31 cellular contexts compared by ENCODE assay signal in genomic region chr2:54038835-54039234, GRCh38.
DNase-seq lines count a peak whose midpoint lies in the region; ATAC-seq, FAIRE-seq and TF ChIP-seq lines count a peak whose summit lies in the region.
"Had no signal": no experiment of that assay in that cellular context is flagged by ENCODE, and none has a peak within 500 bp of the region (broad histone marks: within the 10 kb centered on the region; RNA-seq: fewer than 3 reads in every experiment).

No MANE protein-coding gene starts in this region.

- in situ Hi-C loops in transverse colon (cut with MboI; ENCODE audit: low pct_ligation_motif_present in 1 of 4, low pct_unique_long_range_greater_than_20kb in 1 of 4, low sequenced_read_pairs in 3 of 4), result no loop called here

- H3K4me3 Mint-ChIP-seq in activated CD8-positive, alpha-beta memory T cell treated with anti-CD3 and anti-CD28 coated beads, Interleukin-2, amount 10 ng/mL, durations not matched to agents 7 days and 5 days, result no peak overlapping the region
- H3K4me3 Mint-ChIP-seq: activated naive CD8-positive, alpha-beta T cell; CD14-positive monocyte; stimulated activated naive CD8-positive, alpha-beta T cell treated with anti-CD3 and anti-CD28 coated beads, Interleukin-15, Interleukin-2, amounts not matched to agents 100 ng/mL and 50 ng/mL, for 24 hours; WTC11 had no signal

- no peaks in the 10 kb centered on the region for H3K27me3 Mint-ChIP-seq in activated CD8-positive, alpha-beta memory T cell treated with anti-CD3 and anti-CD28 coated beads, Interleukin-2, amount 10 ng/mL, durations not matched to agents 7 days and 5 days
- H3K27me3 Mint-ChIP-seq: activated naive CD8-positive, alpha-beta T cell; stimulated activated naive CD8-positive, alpha-beta T cell treated with anti-CD3 and anti-CD28 coated beads, Interleukin-15, Interleukin-2, amounts not matched to agents 100 ng/mL and 50 ng/mL, for 24 hours had no signal

- WGBS in transverse colon (ENCODE audit: low coverage in 1 of 2), 2 donors, result 67 to 79% methylated on average over 1 of the region's 1 CpG

- no peaks in the 10 kb centered on the region for H3K27me3 ChIP-seq in keratinocyte (ENCODE audit: control insufficient read depth, extremely low read depth, insufficient read depth, low read length)
- H3K27me3 ChIP-seq in transverse colon, result no peaks in the 10 kb centered on the region
- H3K27me3 ChIP-seq: ascending aorta, sigmoid colon had no signal

- no peak overlapping the region for H2AFZ ChIP-seq in keratinocyte (ENCODE audit: control insufficient read depth, low read length)
- H2AFZ ChIP-seq: PC-9 had no signal

- H3K9me3 ChIP-seq in keratinocyte (ENCODE audit: control insufficient read depth, low read depth, low read length) (no peaks in the 10 kb centered on the region), transverse colon (no peaks in the 10 kb centered on the region)
- H3K9me3 ChIP-seq: ascending aorta, HAP-1, sigmoid colon had no signal

- no peak for TF ChIP-seq POLR2A in transverse colon (IDR thresholded peaks at IDR 0.05)

- peak; percentile 72 for FAIRE-seq in keratinocyte (lab: Jason Lieb, UNC)
- FAIRE-seq: endometrium, GM18507, kidney had no signal

- H3K9me3 Mint-ChIP-seq in activated CD8-positive, alpha-beta memory T cell treated with anti-CD3 and anti-CD28 coated beads, Interleukin-2, amount 10 ng/mL, durations not matched to agents 7 days and 5 days (ENCODE audit: low read depth), result no peaks in the 10 kb centered on the region
- H3K9me3 Mint-ChIP-seq: stimulated activated naive CD8-positive, alpha-beta T cell treated with anti-CD3 and anti-CD28 coated beads, Interleukin-15, Interleukin-2, amounts not matched to agents 100 ng/mL and 50 ng/mL, for 24 hours; WTC11 had no signal

- CTCF ChIA-PET in activated CD8-positive, alpha-beta memory T cell treated with anti-CD3 and anti-CD28 coated beads, Interleukin-2, amount 10 ng/mL, durations not matched to agents 7 days and 5 days (lab: Charles Lee), result interaction anchor here (1.0 kb wide), 1 partner anchor 39 kb away, joined by 3 read pairs; no protein-coding TSS in a partner anchor

- peaks cover 11% of the 10 kb centered on the region for H3K4me1 ChIP-seq in keratinocyte (ENCODE audit: control insufficient read depth, extremely low read depth, insufficient read depth, low read length)
- peaks cover 0 to 8% (median 3%) of the 10 kb centered on the region in 4 donors for H3K4me1 ChIP-seq in transverse colon
- H3K4me1 ChIP-seq: HAP-1 had no signal

- no peak for TF ChIP-seq EP300 in transverse colon (IDR thresholded peaks at IDR 0.05; ENCODE audit: low read depth)

- dilution Hi-C loops in keratinocyte (cut with MboI; ENCODE audit: extremely low pct_ligation_motif_present, low sequenced_read_pairs), result no loop called here

- peaks cover 3% of the 10 kb centered on the region for H3K4me1 Mint-ChIP-seq in activated CD8-positive, alpha-beta memory T cell treated with anti-CD3 and anti-CD28 coated beads, Interleukin-2, amount 10 ng/mL, durations not matched to agents 7 days and 5 days
- H3K4me1 Mint-ChIP-seq: CD14-positive monocyte, WTC11 had no signal

- H3K4me3 ChIP-seq in keratinocyte (ENCODE audit: control insufficient read depth in 2 of 3, extremely low read depth in 1 of 3, insufficient read depth in 2 of 3, low read depth in 1 of 3, low read length in 3 of 3) (no peak overlapping the region), transverse colon (no peak overlapping the region)
- H3K4me3 ChIP-seq: ascending aorta, HAP-1, PC-9, sigmoid colon had no signal

- H3K36me3 Mint-ChIP-seq in activated CD8-positive, alpha-beta memory T cell treated with anti-CD3 and anti-CD28 coated beads, Interleukin-2, amount 10 ng/mL, durations not matched to agents 7 days and 5 days, result no peaks in the 10 kb centered on the region
- H3K36me3 Mint-ChIP-seq: WTC11 had no signal

- TF ChIP-seq CTCF in keratinocyte (optimal IDR thresholded peaks at IDR 0.05 in 1 of 3, IDR thresholded peaks at IDR 0.05 in 1 of 3, conservative IDR thresholded peaks at IDR 0.05 in 1 of 3; ENCODE audit: extremely low read depth in 1 of 3, insufficient read depth in 2 of 3, low read length in 3 of 3) (no peak), transverse colon (IDR thresholded peaks at IDR 0.05) (no peak)

- no peaks in the 10 kb centered on the region for H4K20me1 ChIP-seq in keratinocyte (ENCODE audit: control insufficient read depth, extremely low read depth, insufficient read depth, low read length)

- intact Hi-C loops in transverse colon (cut with DNase I; ENCODE audit: low total_unique reads), result no loop called here

- no peaks in the 10 kb centered on the region for H3K36me3 ChIP-seq in keratinocyte (ENCODE audit: control insufficient read depth in 2 of 2, extremely low read depth in 1 of 2, insufficient read depth in 2 of 2, low read length in 2 of 2)
- no peaks in the 10 kb centered on the region for H3K36me3 ChIP-seq in transverse colon
- H3K36me3 ChIP-seq: ascending aorta, HAP-1, sigmoid colon had no signal

- peak overlapping the region; percentile 1 for H3K4me2 ChIP-seq in keratinocyte (ENCODE audit: control insufficient read depth, extremely low read depth, insufficient read depth, low read depth, low read length)
- H3K4me2 ChIP-seq: PC-9 had no signal

- no peak overlapping the region for H3K9ac ChIP-seq in keratinocyte (ENCODE audit: control insufficient read depth, extremely low read depth, insufficient read depth, low read length)

- H3K79me2 ChIP-seq in keratinocyte (ENCODE audit: control insufficient read depth, insufficient read depth, low read length), result no peaks in the 10 kb centered on the region

- H3K27ac ChIP-seq in keratinocyte (ENCODE audit: control insufficient read depth, insufficient read depth, low read length), result no peak overlapping the region
- H3K27ac ChIP-seq in transverse colon, result no peak overlapping the region
- H3K27ac ChIP-seq: 22Rv1, PC-9, sigmoid colon had no signal

- H3K27ac Mint-ChIP-seq in activated CD8-positive, alpha-beta memory T cell treated with anti-CD3 and anti-CD28 coated beads, Interleukin-2, amount 10 ng/mL, durations not matched to agents 7 days and 5 days, result peak overlapping the region; percentile 10
- H3K27ac Mint-ChIP-seq: activated naive CD8-positive, alpha-beta T cell; CD14-positive monocyte; stimulated activated naive CD8-positive, alpha-beta T cell treated with anti-CD3 and anti-CD28 coated beads, Interleukin-15, Interleukin-2, amounts not matched to agents 100 ng/mL and 50 ng/mL, for 24 hours; WTC11 had no signal

- H3K9me1 ChIP-seq in keratinocyte (ENCODE audit: control insufficient read depth, extremely low read depth, insufficient read depth, low read length), result no peaks in the 10 kb centered on the region

- ATAC-seq in activated CD8-positive, alpha-beta memory T cell treated with anti-CD3 and anti-CD28 coated beads, Interleukin-2, amount 10 ng/mL, durations not matched to agents 7 days and 5 days, result no peak
- ATAC-seq in HG02763 (IDR thresholded peaks at IDR 0.05; ENCODE audit: unreplicated experiment), result no peak
- ATAC-seq: WTC11 had no signal

- DNase-seq in activated CD8-positive, alpha-beta memory T cell treated with anti-CD3 and anti-CD28 coated beads, Interleukin-2, amount 10 ng/mL, durations not matched to agents 7 days and 5 days, result no peak
- no peak for DNase-seq in activated CD8-positive, alpha-beta memory T cell treated with anti-CD3 and anti-CD28 coated beads, Interleukin-2, amount 50 U/mL, for 48 hours
- DNase-seq in amniotic epithelial cell (ENCODE audit: low read depth) (peak; percentile 58), keratinocyte (ENCODE audit: low read depth, low spot score) (no peak), transverse colon (peak; percentile 12), activated gamma-delta T cell treated with Interleukin-2 at 50 U/mL for 16 hours (no peak), cerebellum (ENCODE audit: low spot score) (no peak)
- DNase-seq: activated CD4-positive, alpha-beta T cell treated with anti-CD3 and anti-CD28 coated beads, Interleukin-2, amount 50 U/mL, for 4 hours; DMS79 treated with DMSO at 0.1 percent for 48 hours; kidney; NCI-H1092; NCI-H187; NCI-H2171; NCI-H524; NK-92 treated with Interleukin-12 subunit alpha and Interleukin-12 subunit beta, amount 100 ng/mL, for 24 hours; PC-9; SHP77 treated with DMSO at 0.1 percent for 48 hours; sigmoid colon; stimulated activated CD4-positive, alpha-beta T cell treated with anti-CD3 and anti-CD28 coated beads, Interleukin-15, amount 100 ng/mL, for 24 hours; SW 1271; T1000 had no signal

Comparison
In these comparisons a context has a peak if more than half of its experiments do, and no peak if none do; other contexts are left out.
1. DNase-seq: peak in amniotic epithelial cell (single experiment) and transverse colon (single experiment); none in activated CD8-positive, alpha-beta memory T cell treated with anti-CD3 and anti-CD28 coated beads, Interleukin-2, amount 10 ng/mL, durations not matched to agents 7 days and 5 days (single experiment), activated CD8-positive, alpha-beta memory T cell treated with anti-CD3 and anti-CD28 coated beads, Interleukin-2, amount 50 U/mL, for 48 hours (single experiment), keratinocyte (single experiment), activated gamma-delta T cell treated with Interleukin-2 at 50 U/mL for 16 hours (single experiment) and cerebellum (single experiment).